ENCODE assay signal across 17 cellular contexts in the genomic region with DNA sequence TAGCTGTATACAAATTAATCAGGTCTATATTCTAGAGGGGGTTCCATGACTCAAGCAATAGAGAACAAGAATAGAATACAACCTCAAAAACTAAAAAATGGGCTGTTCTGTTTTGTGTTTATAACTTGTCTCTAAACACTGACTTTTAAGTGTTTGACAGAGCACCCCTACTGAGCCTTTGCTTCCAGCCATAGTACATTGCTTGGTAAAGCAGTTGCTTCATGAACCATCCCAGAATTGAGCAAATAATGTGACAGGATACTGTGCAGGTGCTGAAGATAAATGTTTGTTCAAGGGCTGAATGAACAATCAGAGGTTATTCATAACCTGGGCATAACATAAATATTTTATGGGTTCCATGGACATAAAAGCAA. TPM values are rescaled to one million over a fixed set of nuclear protein-coding genes. Genes with fewer than 3 reads are reported as not detected.
DNase-seq lines count a peak whose midpoint lies in the region; TF ChIP-seq lines count a peak whose summit lies in the region.
"Had no signal": no experiment of that assay in that cellular context is flagged by ENCODE, and none has a peak within 500 bp of the region (broad histone marks: within the 10 kb centered on the region; RNA-seq: fewer than 3 reads in every experiment).

No MANE protein-coding gene starts in this region.

- in situ Hi-C loops in GM13977 (cut with MboI; ENCODE audit: low pct_unique_long_range_greater_than_20kb, low sequenced_read_pairs, unreplicated experiment), result no loop called here

- no peak for TF ChIP-seq CTCF in GM13977 (IDR thresholded peaks at IDR 0.05; ENCODE audit: extremely low read depth, insufficient read depth, missing control alignments)

- DNase-seq in COLO668 (lab: John Stamatoyannopoulos, UW; ENCODE audit: unreplicated experiment) (peak; percentile 61), NCI-H1417 (lab: John Stamatoyannopoulos, UW) (peak; percentile 69 to 97 (median 83)), NCI-H345 treated with DMSO at 0.1 percent for 48 hours (lab: John Stamatoyannopoulos, UW; ENCODE audit: unreplicated experiment) (peak; percentile 99), dermis blood vessel endothelial cell (peak; percentile 18), foreskin melanocyte (no peak), MV-4-11 (lab: John Stamatoyannopoulos, UW) (no peak), GM13977 (ENCODE audit: low spot score) (no peak)
- no peak for DNase-seq in activated CD4-positive, CD25-positive, alpha-beta regulatory T cell (lab: John Stamatoyannopoulos, UW)
- DNase-seq: activated CD8-positive, alpha-beta T cell treated with anti-CD3 and anti-CD28 coated beads for 36 hours; activated naive CD4-positive, alpha-beta T cell treated with anti-CD3 and anti-CD28 coated beads, Interleukin-2, amount 50 U/mL, for 16 hours; activated T-cell treated with anti-CD3 and anti-CD28 coated beads, Interleukin-2, amount 50 U/mL, for 24 hours; CD4-positive, CD25-positive, alpha-beta regulatory T cell; endodermal cell; head of caudate nucleus; NCI-H446 treated with DMSO at 0.1 percent for 48 hours; OCI-M1; retina had no signal

RNA-seq across cellular contexts. Expression of a gene that starts 11.5 kb away (rescaled TPM):
- total RNA-seq in dermis blood vessel endothelial cell, result 16.8 and 20.8 TPM in 2 replicates

Comparison
In these comparisons a context has a peak if more than half of its experiments do, and no peak if none do; other contexts are left out.
1. DNase-seq: peak in COLO668 (single experiment), NCI-H1417 (3 of 3), NCI-H345 treated with DMSO at 0.1 percent for 48 hours (single experiment) and dermis blood vessel endothelial cell (single experiment); none in foreskin melanocyte (single experiment), MV-4-11 (single experiment), GM13977 (single experiment) and activated CD4-positive, CD25-positive, alpha-beta regulatory T cell (0 of 4).